ENCODE assay signal across 28 cellular contexts in genomic region chr16:88352261-88353200, GRCh38. TPM values are rescaled to one million over a fixed set of nuclear protein-coding genes. Genes with fewer than 3 reads are reported as not detected.
DNase-seq lines count a peak whose midpoint lies in the region; ATAC-seq and FAIRE-seq lines count a peak whose summit lies in the region.
"Had no signal": no experiment of that assay in that cellular context is flagged by ENCODE, and none has a peak within 500 bp of the region (broad histone marks: within the 10 kb centered on the region; RNA-seq: fewer than 3 reads in every experiment).

No MANE protein-coding gene starts in this region.

- H3K27me3 ChIP-seq in aorta (ENCODE audit: control insufficient read depth in 1 of 2, insufficient read depth in 2 of 2, low read length in 1 of 2) (no peaks in the 10 kb centered on the region), small intestine (ENCODE audit: control insufficient read depth in 2 of 2, insufficient read depth in 2 of 2, low read length in 2 of 2) (no peaks in the 10 kb centered on the region)
- H3K27me3 ChIP-seq: heart left ventricle, pancreas, tibial nerve had no signal

- H3K36me3 ChIP-seq in aorta (ENCODE audit: control insufficient read depth in 1 of 2, insufficient read depth in 2 of 2, low read length in 1 of 2) (no peaks in the 10 kb centered on the region), small intestine (ENCODE audit: control insufficient read depth in 2 of 2, insufficient read depth in 2 of 2, low read length in 2 of 2) (no peaks in the 10 kb centered on the region)
- H3K36me3 ChIP-seq: heart left ventricle, pancreas, stomach, tibial nerve had no signal

- no peak for FAIRE-seq in small intestine (lab: Jason Lieb, UNC)
- FAIRE-seq: A549, GM12891, pancreas had no signal

- H3K4me3 ChIP-seq in aorta (ENCODE audit: low read length in 2 of 2) (no peak overlapping the region), small intestine (ENCODE audit: low read depth in 1 of 2, low read length in 2 of 2) (no peak overlapping the region)
- H3K4me3 ChIP-seq: A549, heart left ventricle, pancreas, stomach, tibial nerve had no signal

- intact Hi-C loops in left cardiac atrium (cut with DNase I) (no loop called here), Right ventricle myocardium inferior (cut with DNase I) (no loop called here), aorta (cut with DNase I) (no loop called here)

- ATAC-seq in left cardiac atrium (no peak), Right ventricle myocardium inferior (no peak), aorta (ENCODE audit: low FRiP score) (no peak), HG03175 (IDR thresholded peaks at IDR 0.05; ENCODE audit: unreplicated experiment) (no peak)
- ATAC-seq: A549; HCT116; heart left ventricle; natural killer cell treated with Interleukin-12 subunit alpha and Interleukin-12 subunit beta and Interleukin-15 and Interleukin-18, amount 100 ng/mL, for 72 hours; pancreas; sciatic nerve had no signal

- 88 to 92% methylated on average over 20 to 23 of the region's 23 CpGs for WGBS in aorta, 2 donors
- 88 to 91% (median 89%) methylated on average over 23 of the region's 23 CpGs for WGBS in small intestine, 3 donors

- DNase-seq in left cardiac atrium: peak; percentile 20
- DNase-seq in Right ventricle myocardium inferior (ENCODE audit: missing footprints): no peak
- peak; percentile 2 for DNase-seq in RKO (ENCODE audit: low spot score)
- peak; percentile 23 for DNase-seq in kidney tubule cell (ENCODE audit: low spot score)
- DNase-seq in aorta: peak; percentile 26 to 71
- DNase-seq in small intestine: no peak
- DNase-seq in NCI-H2227 (lab: John Stamatoyannopoulos, UW; ENCODE audit: unreplicated experiment): no peak
- DNase-seq: activated CD4-positive, alpha-beta memory T cell treated with anti-CD3 and anti-CD28 coated beads for 36 hours; activated CD8-positive, alpha-beta memory T cell treated with anti-CD3 and anti-CD28 coated beads, Interleukin-2, amount 50 U/mL, for 48 hours; activated naive CD8-positive, alpha-beta T cell treated with anti-CD3 and anti-CD28 coated beads for 36 hours; Caco-2; DMS79 treated with DMSO at 0.1 percent for 48 hours; midbrain; NCI-H1092 treated with DMSO at 0.1 percent for 48 hours; NCI-H2081; NCI-H774; SHP77 treated with DMSO at 0.1 percent for 48 hours; stimulated activated CD8-positive, alpha-beta memory T cell treated with anti-CD3 and anti-CD28 coated beads, Interleukin-4, amount 100 ng/mL, for 48 hours; stomach had no signal

- H3K27ac ChIP-seq in aorta (ENCODE audit: low read depth in 1 of 2, low read length in 2 of 2) (no peak overlapping the region), small intestine (ENCODE audit: low read depth in 1 of 2, low read length in 1 of 2) (no peak overlapping the region)
- H3K27ac ChIP-seq: heart left ventricle, pancreas, stomach, tibial nerve had no signal

- H3K9me3 ChIP-seq in aorta (ENCODE audit: control insufficient read depth, low read length) (no peaks in the 10 kb centered on the region), small intestine (ENCODE audit: control insufficient read depth, low read depth) (no peaks in the 10 kb centered on the region)
- H3K9me3 ChIP-seq: A549, Caco-2, heart left ventricle, pancreas, stomach, tibial nerve had no signal

- H3K4me1 ChIP-seq in aorta (ENCODE audit: control insufficient read depth in 1 of 2, insufficient read depth in 2 of 2, low read length in 2 of 2) (no peaks in the 10 kb centered on the region), small intestine (ENCODE audit: control insufficient read depth in 2 of 2, insufficient read depth in 1 of 2, low read depth in 1 of 2, low read length in 1 of 2) (no peaks in the 10 kb centered on the region)
- H3K4me1 ChIP-seq: Caco-2, heart left ventricle, pancreas, stomach had no signal

RNA-seq across cellular contexts. Expression of gene ZNF469, which starts 30.2 kb away (rescaled TPM):
- total RNA-seq in left cardiac atrium (1 to 10 TPM in 1 of 2 donors, under 1 TPM in 1; 0.65 to 1.7 TPM), Right ventricle myocardium inferior (0.92 TPM), aorta (1 to 10 TPM; 1.9 to 5.2 TPM)
- polyA plus RNA-seq in aorta (under 1 TPM; 0.38 to 0.54 TPM), small intestine (under 1 TPM in 2 of 3 donors, not detected in 1; under 0.01 to 0.30 TPM)

Comparison
In these comparisons a context has a peak if more than half of its experiments do, and no peak if none do; other contexts are left out.
1. DNase-seq: peak in left cardiac atrium (single experiment), RKO (single experiment), kidney tubule cell (single experiment) and aorta (2 of 2); none in Right ventricle myocardium inferior (single experiment), small intestine (single experiment) and NCI-H2227 (single experiment).